ENCODE assay signal across 8 cellular contexts in genomic region chr2:191811807-191812602, GRCh38. TPM values are rescaled to one million over a fixed set of nuclear protein-coding genes. Genes with fewer than 3 reads are reported as not detected.
DNase-seq lines count a peak whose midpoint lies in the region; ATAC-seq and TF ChIP-seq lines count a peak whose summit lies in the region.

No MANE protein-coding gene starts in this region.

- H3K27ac Mint-ChIP-seq in activated naive CD8-positive, alpha-beta T cell treated with anti-CD3 and anti-CD28 coated beads, Interleukin-2, amount 10 ng/mL, durations not matched to agents 7 days and 5 days = no peak overlapping the region
- H3K27ac Mint-ChIP-seq in progenitor cell of endocrine pancreas = no peak overlapping the region

- ATAC-seq in GM19463 (IDR thresholded peaks at IDR 0.05; ENCODE audit: unreplicated experiment) (peak; percentile 83), HG03571 (IDR thresholded peaks at IDR 0.05; ENCODE audit: unreplicated experiment) (peak; percentile 67), Right ventricle myocardium superior (ENCODE audit: poor library complexity) (peak; percentile 96), HG02840 (IDR thresholded peaks at IDR 0.05; ENCODE audit: low FRiP score, unreplicated experiment) (no peak)
- no peak for ATAC-seq in activated naive CD8-positive, alpha-beta T cell treated with anti-CD3 and anti-CD28 coated beads, Interleukin-2, amount 10 ng/mL, durations not matched to agents 7 days and 5 days (ENCODE audit: low read depth)

- H3K9me3 Mint-ChIP-seq in activated naive CD8-positive, alpha-beta T cell treated with anti-CD3 and anti-CD28 coated beads, Interleukin-2, amount 10 ng/mL, durations not matched to agents 7 days and 5 days = no peaks in the 10 kb centered on the region
- H3K9me3 Mint-ChIP-seq in progenitor cell of endocrine pancreas (ENCODE audit: low read depth) = peaks cover 5% of the 10 kb centered on the region

- POLR2A ChIA-PET in activated naive CD8-positive, alpha-beta T cell treated with anti-CD3 and anti-CD28 coated beads, Interleukin-2, amount 10 ng/mL, durations not matched to agents 7 days and 5 days (lab: Charles Lee) = no interaction called here

- H3K4me1 Mint-ChIP-seq in activated naive CD8-positive, alpha-beta T cell treated with anti-CD3 and anti-CD28 coated beads, Interleukin-2, amount 10 ng/mL, durations not matched to agents 7 days and 5 days = no peaks in the 10 kb centered on the region
- H3K4me1 Mint-ChIP-seq in progenitor cell of endocrine pancreas (ENCODE audit: low read depth) = no peaks in the 10 kb centered on the region

- H3K27me3 Mint-ChIP-seq in activated naive CD8-positive, alpha-beta T cell treated with anti-CD3 and anti-CD28 coated beads, Interleukin-2, amount 10 ng/mL, durations not matched to agents 7 days and 5 days = peaks cover 18% of the 10 kb centered on the region
- H3K27me3 Mint-ChIP-seq in progenitor cell of endocrine pancreas = no peaks in the 10 kb centered on the region

- no peak overlapping the region for H3K4me3 Mint-ChIP-seq in activated naive CD8-positive, alpha-beta T cell treated with anti-CD3 and anti-CD28 coated beads, Interleukin-2, amount 10 ng/mL, durations not matched to agents 7 days and 5 days
- H3K4me3 Mint-ChIP-seq in progenitor cell of endocrine pancreas (ENCODE audit: low read depth) = no peak overlapping the region

- TF ChIP-seq CTCF in progenitor cell of endocrine pancreas (IDR thresholded peaks at IDR 0.05; ENCODE audit: unreplicated experiment) = peak; percentile 87

- no peaks in the 10 kb centered on the region for H3K36me3 Mint-ChIP-seq in activated naive CD8-positive, alpha-beta T cell treated with anti-CD3 and anti-CD28 coated beads, Interleukin-2, amount 10 ng/mL, durations not matched to agents 7 days and 5 days
- no peaks in the 10 kb centered on the region for H3K36me3 Mint-ChIP-seq in progenitor cell of endocrine pancreas (ENCODE audit: insufficient read depth)

- DNase-seq in DMS79 (lab: John Stamatoyannopoulos, UW) = peak; percentile 8
- DNase-seq in NCI-H82 treated with DMSO at 0.1 percent for 48 hours (lab: John Stamatoyannopoulos, UW; ENCODE audit: unreplicated experiment) = peak; percentile 29
- peak; percentile 27 for DNase-seq in activated naive CD8-positive, alpha-beta T cell treated with anti-CD3 and anti-CD28 coated beads, Interleukin-2, amount 10 ng/mL, durations not matched to agents 7 days and 5 days
- peak; percentile 55 for DNase-seq in Right ventricle myocardium superior
- peak; percentile 30 for DNase-seq in progenitor cell of endocrine pancreas (ENCODE audit: low spot score, unreplicated experiment)

- intact Hi-C loops in Right ventricle myocardium superior (cut with DNase I) = loop anchor here (1.0 to 10.0 kb wide), 2 partner anchors 103 to 350 kb away; no protein-coding TSS in a partner anchor

RNA-seq across cellular contexts. Expression of gene CAVIN2, which starts 34.9 kb away (rescaled TPM):
- not detected for total RNA-seq in activated naive CD8-positive, alpha-beta T cell treated with anti-CD3 and anti-CD28 coated beads, Interleukin-2, amount 10 ng/mL, durations not matched to agents 7 days and 5 days
- total RNA-seq in Right ventricle myocardium superior (104 TPM), progenitor cell of endocrine pancreas (0.11 and 0.17 TPM in 2 replicates)

Comparison
In these comparisons a context has a peak if more than half of its experiments do, and no peak if none do; other contexts are left out.
1. ATAC-seq: peak in GM19463 (single experiment), HG03571 (single experiment) and Right ventricle myocardium superior (single experiment); none in activated naive CD8-positive, alpha-beta T cell treated with anti-CD3 and anti-CD28 coated beads, Interleukin-2, amount 10 ng/mL, durations not matched to agents 7 days and 5 days (single experiment) and HG02840 (single experiment).
2. RNA of gene CAVIN2, which starts 34.9 kb away (total RNA-seq): 104 TPM in Right ventricle myocardium superior (single experiment); 0.11 to 0.17 TPM in progenitor cell of endocrine pancreas and not detected in activated naive CD8-positive, alpha-beta T cell treated with anti-CD3 and anti-CD28 coated beads, Interleukin-2, amount 10 ng/mL, durations not matched to agents 7 days and 5 days; every median in the first group is over 10 times any median in the second.
3. Peak in every context shown above with its lines, with median percentiles within 50 percentile points of each other: DNase-seq.